In genomic region chr6:16965679-16966078, GRCh38 we compare ENCODE assay signal across 15 cellular contexts.
"Had no signal": no experiment of that assay in that cellular context is flagged by ENCODE, and none has a peak within 500 bp of the region (broad histone marks: within the 10 kb centered on the region; RNA-seq: fewer than 3 reads in every experiment).

No MANE protein-coding gene starts in this region.

- FAIRE-seq: astrocyte had no signal

- H3K27ac ChIP-seq: SK-N-MC had no signal

- DNase-seq: activated CD4-positive, alpha-beta memory T cell treated with anti-CD3 and anti-CD28 coated beads for 36 hours; activated CD4-positive, alpha-beta T cell treated with anti-CD3 and anti-CD28 coated beads, Interleukin-2, amount 10 ng/mL, durations not matched to agents 7 days and 5 days; activated CD8-positive, alpha-beta memory T cell treated with anti-CD3 and anti-CD28 coated beads for 24 hours; activated effector memory CD4-positive, alpha-beta T cell treated with anti-CD3 and anti-CD28 coated beads, Interleukin-2, amount 50 U/mL, for 16 hours; activated naive CD4-positive, alpha-beta T cell treated with Interleukin-2 at 50 U/mL for 16 hours; activated naive CD8-positive, alpha-beta T cell treated with anti-CD3 and anti-CD28 coated beads, Interleukin-2, amount 50 U/mL, for 24 hours; activated T-cell treated with anti-CD3 and anti-CD28 coated beads, Interleukin-2, amount 50 U/mL, for 4 hours; amniotic stem cell; MV-4-11; NCI-H1092 treated with DMSO at 0.1 percent for 48 hours; NCI-H345; NCI-H510A; NCI-H526 treated with DMSO at 0.1 percent for 48 hours had no signal
